Comparison of ENCODE assay signal across 29 cellular contexts in the genomic region with DNA sequence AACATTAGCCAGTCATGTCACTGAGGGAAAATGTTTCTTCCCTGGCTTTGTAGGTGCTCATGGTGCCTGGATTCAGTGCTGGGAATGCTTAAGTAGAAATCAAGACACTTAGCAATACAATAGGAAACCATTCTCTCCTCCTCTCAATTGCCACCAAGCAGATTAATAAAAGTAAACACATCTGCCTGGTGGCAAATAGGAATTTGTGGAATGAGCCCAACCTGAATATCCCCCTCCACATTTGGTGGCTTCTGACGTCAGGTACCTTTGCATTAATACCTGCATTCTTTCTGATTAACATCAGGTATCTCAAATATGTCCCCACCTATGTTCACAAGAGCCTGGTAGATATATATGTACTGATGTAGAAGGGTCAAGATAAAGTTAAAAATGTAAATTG.
"Had no signal": no experiment of that assay in that cellular context is flagged by ENCODE, and none has a peak within 500 bp of the region (broad histone marks: within the 10 kb centered on the region; RNA-seq: fewer than 3 reads in every experiment).

No MANE protein-coding gene starts in this region.

- H3K4me1 Mint-ChIP-seq: activated naive CD4-positive, alpha-beta T cell treated with anti-CD3 and anti-CD28 coated beads, Interleukin-2, amount 50 U/mL, for 24 hours had no signal

- H3K36me3 ChIP-seq: SJSA1 had no signal

- H3K4me3 Mint-ChIP-seq: activated CD8-positive, alpha-beta T cell treated with anti-CD3 and anti-CD28 coated beads, Interleukin-2, amount 10 ng/mL, durations not matched to agents 7 days and 5 days; activated naive CD4-positive, alpha-beta T cell treated with anti-CD3 and anti-CD28 coated beads, Interleukin-2, amount 50 U/mL, for 24 hours; T-helper 1 cell treated with Interleukin-12 subunit alpha and Interleukin-12 subunit beta and Interleukin-4 antibody, amounts not matched to agents 30 μg/mL and 1 μg/mL, for 36 hours had no signal

- ATAC-seq: activated CD8-positive, alpha-beta T cell treated with anti-CD3 and anti-CD28 coated beads, Interleukin-2, amount 10 ng/mL, durations not matched to agents 7 days and 5 days; body of pancreas; Panc1; SK-N-SH treated with all-trans-retinoic acid at 6 μM for 48 hours had no signal

- DNase-seq: activated CD4-positive, alpha-beta T cell treated with anti-CD3 and anti-CD28 coated beads for 48 hours; activated CD4-positive, alpha-beta T cell treated with anti-CD3 and anti-CD28 coated beads, Interleukin-2, amount 50 U/mL, for 4 hours; activated CD4-positive, CD25-positive, alpha-beta regulatory T cell treated with anti-CD3 and anti-CD28 coated beads, Interleukin-2, amount 50 U/mL, for 72 hours; activated CD8-positive, alpha-beta memory T cell treated with anti-CD3 and anti-CD28 coated beads, Interleukin-2, amount 50 U/mL, for 48 hours; activated CD8-positive, alpha-beta T cell treated with anti-CD3 and anti-CD28 coated beads, Interleukin-2, amount 10 ng/mL, durations not matched to agents 7 days and 5 days; activated T-cell treated with anti-CD3 and anti-CD28 coated beads, Interleukin-2, amount 50 U/mL, for 1 hour; amniotic stem cell; body of pancreas; central memory CD4-positive, alpha-beta T cell; MG63; MV-4-11; NCI-H1092 treated with DMSO at 0.1 percent for 48 hours; NCI-H1436; NCI-H1694 treated with DMSO at 0.1 percent for 48 hours; NCI-H2029 treated with DMSO at 0.1 percent for 48 hours; NCI-H345; NCI-H510A treated with DMSO at 0.1 percent for 48 hours; NCI-H69; NK-92 treated with Interleukin-12 subunit alpha and Interleukin-12 subunit beta, amount 100 ng/mL, for 24 hours; Right ventricle myocardium superior; RPMI8226; SW 1271 had no signal

- H3K27ac Mint-ChIP-seq: activated CD8-positive, alpha-beta T cell treated with anti-CD3 and anti-CD28 coated beads, Interleukin-2, amount 10 ng/mL, durations not matched to agents 7 days and 5 days; activated naive CD4-positive, alpha-beta T cell treated with anti-CD3 and anti-CD28 coated beads, Interleukin-2, amount 50 U/mL, for 24 hours; T-helper 1 cell treated with Interleukin-12 subunit alpha and Interleukin-12 subunit beta and Interleukin-4 antibody, amounts not matched to agents 30 μg/mL and 1 μg/mL, for 36 hours had no signal

- H3K36me3 Mint-ChIP-seq: activated naive CD4-positive, alpha-beta T cell treated with anti-CD3 and anti-CD28 coated beads, Interleukin-2, amount 50 U/mL, for 24 hours had no signal

- H3K4me1 ChIP-seq: ascending aorta, body of pancreas, SJSA1 had no signal

- H3K27me3 ChIP-seq: ascending aorta, body of pancreas, MG63, SJSA1 had no signal

- H3K4me3 ChIP-seq: ascending aorta, body of pancreas, MG63, SJSA1 had no signal

- FAIRE-seq: bronchial epithelial cell had no signal

- H3K27ac ChIP-seq: ascending aorta, body of pancreas, SJSA1 had no signal

- H3K9me3 ChIP-seq: ascending aorta, body of pancreas, MG63, SJSA1 had no signal
